11 cellular contexts compared by ENCODE assay signal in the genomic region with DNA sequence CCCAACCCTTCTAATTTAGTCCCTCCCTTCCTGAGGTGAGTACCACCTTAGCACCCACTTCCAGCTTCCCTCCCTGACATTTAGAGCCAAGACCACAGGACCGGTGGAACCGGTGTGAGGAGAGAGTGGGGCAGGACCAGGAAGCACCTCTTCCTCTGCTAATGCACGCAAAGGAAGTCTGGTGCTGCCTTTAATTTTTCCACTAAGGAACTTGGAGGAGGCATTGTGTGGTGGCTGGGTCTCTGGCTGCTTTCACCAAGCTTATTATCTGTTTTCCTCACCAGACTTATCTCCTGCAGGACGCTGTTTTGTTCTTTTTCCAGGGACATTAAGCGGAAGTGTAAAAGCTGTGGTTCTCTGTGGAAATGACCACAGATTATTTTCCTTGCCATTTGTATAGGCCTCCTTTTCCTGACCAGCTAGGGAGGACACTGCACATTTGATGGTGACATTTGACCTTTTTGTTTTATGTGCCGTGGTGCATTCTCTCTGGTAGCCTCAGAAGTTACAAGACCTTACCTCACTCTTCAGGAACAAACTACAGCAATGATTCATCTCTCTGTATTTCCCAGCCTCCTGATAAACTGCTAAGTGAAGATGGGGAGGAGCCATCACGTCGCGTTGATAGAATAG. TPM values are rescaled to one million over a fixed set of nuclear protein-coding genes. Genes with fewer than 3 reads are reported as not detected.
A peak's percentile ranks its signal among the peaks of the same experiment; 100 is the strongest.
DNase-seq lines count a peak whose midpoint lies in the region; ATAC-seq and TF ChIP-seq lines count a peak whose summit lies in the region.
"Had no signal": no experiment of that assay in that cellular context is flagged by ENCODE, and none has a peak within 500 bp of the region (broad histone marks: within the 10 kb centered on the region; RNA-seq: fewer than 3 reads in every experiment).

No MANE protein-coding gene starts in this region.

- WGBS in thyroid gland, 2 donors: 57 to 65% methylated on average over 9 of the region's 9 CpGs

- in situ Hi-C loops in GM13976 (cut with MboI; ENCODE audit: low sequenced_read_pairs, unreplicated experiment): no loop called here

- intact Hi-C loops in thyroid gland (cut with DNase I): no loop called here

- TF ChIP-seq CTCF in endothelial cell (IDR thresholded peaks at IDR 0.05; ENCODE audit: unreplicated experiment): no peak
- TF ChIP-seq CTCF in thyroid gland (IDR thresholded peaks at IDR 0.05): no peak
- no peak for TF ChIP-seq CTCF in GM13976 (IDR thresholded peaks at IDR 0.05; ENCODE audit: borderline replicate concordance, control extremely low read depth, extremely low read depth, insufficient read depth, missing control alignments)

- TF ChIP-seq POLR2A in thyroid gland (IDR thresholded peaks at IDR 0.05): no peak

- ATAC-seq in left lobe of liver (peak; percentile 64), GM21717 (IDR thresholded peaks at IDR 0.05; ENCODE audit: unreplicated experiment) (no peak)

- H3K4me1 Mint-ChIP-seq in endothelial cell (ENCODE audit: unreplicated experiment): peaks cover 54% of the 10 kb centered on the region

- peak overlapping the region; percentile 96 for H3K27ac Mint-ChIP-seq in endothelial cell (ENCODE audit: unreplicated experiment)

- H3K4me3 ChIP-seq in thyroid gland (replicated peaks in 1 of 3): no peak overlapping the region

- DNase-seq in OCI-M1 (lab: John Stamatoyannopoulos, UW) (peak; percentile 58), endothelial cell (ENCODE audit: low spot score) (peak; percentile 27), left lobe of liver (ENCODE audit: low spot score) (no peak), thyroid gland (peak; percentile 27 to 29), GM13976 (ENCODE audit: low spot score) (no peak), globus pallidus (ENCODE audit: low spot score) (no peak), nucleus accumbens (lab: John Stamatoyannopoulos, UW) (no peak)
- DNase-seq: activated CD4-positive, CD25-positive, alpha-beta regulatory T cell; activated naive CD4-positive, alpha-beta T cell; NCI-H187 treated with DMSO at 0.1 percent for 48 hours had no signal

- H3K36me3 ChIP-seq in thyroid gland: no peaks in the 10 kb centered on the region

- H3K9me3 Mint-ChIP-seq in endothelial cell (ENCODE audit: unreplicated experiment): no peaks in the 10 kb centered on the region

- H3K27me3 Mint-ChIP-seq in endothelial cell (ENCODE audit: unreplicated experiment): peaks cover 2% of the 10 kb centered on the region

- H3K36me3 Mint-ChIP-seq in endothelial cell (ENCODE audit: low read depth, unreplicated experiment): no peaks in the 10 kb centered on the region

- H3K9me3 ChIP-seq in thyroid gland: no peaks in the 10 kb centered on the region

- peak overlapping the region; percentile 25 to 60 (median 33) for H3K27ac ChIP-seq in thyroid gland

- H3K27me3 ChIP-seq in thyroid gland: no peaks in the 10 kb centered on the region

- peaks cover 0 to 9% of the 10 kb centered on the region in 2 donors for H3K4me1 ChIP-seq in thyroid gland

- peak overlapping the region; percentile 22 for H3K4me3 Mint-ChIP-seq in endothelial cell (ENCODE audit: unreplicated experiment)

RNA-seq across cellular contexts. Expression of gene SPTBN1, which starts 39.8 kb away (rescaled TPM):
- total RNA-seq in endothelial cell (ENCODE audit: unreplicated experiment): 983 TPM
- 108 TPM for total RNA-seq in left lobe of liver
- total RNA-seq in thyroid gland: 100 to 1,000 TPM; 381 to 513 (median 419) TPM

Comparison
In these comparisons a context has a peak if more than half of its experiments do, and no peak if none do; other contexts are left out.
1. DNase-seq: peak in OCI-M1 (single experiment), endothelial cell (single experiment) and thyroid gland (2 of 2); none in left lobe of liver (single experiment), GM13976 (single experiment), globus pallidus (single experiment) and nucleus accumbens (0 of 56).